ENCODE assay signal across 8 cellular contexts in genomic region chr19:47697863-47698609, GRCh38. TPM values are rescaled to one million over a fixed set of nuclear protein-coding genes. Genes with fewer than 3 reads are reported as not detected.
A peak's percentile ranks its signal among the peaks of the same experiment; 100 is the strongest.
DNase-seq lines count a peak whose midpoint lies in the region; ATAC-seq, FAIRE-seq and TF ChIP-seq lines count a peak whose summit lies in the region.

No MANE protein-coding gene starts in this region.

- FAIRE-seq in H54 (lab: Jason Lieb, UNC): peak; percentile 92

- no peaks in the 10 kb centered on the region for H3K4me1 ChIP-seq in BE2C

- H3K36me3 Mint-ChIP-seq in effector memory CD8-positive, alpha-beta T cell (ENCODE audit: insufficient read depth): peaks cover 32% of the 10 kb centered on the region

- TF ChIP-seq CTCF in BE2C (IDR thresholded peaks at IDR 0.05; ENCODE audit: low read depth, low read length): peak; percentile 99

- no peaks in the 10 kb centered on the region for H3K9me3 ChIP-seq in BE2C

- no peaks in the 10 kb centered on the region for H3K27me3 ChIP-seq in BE2C

- H3K36me3 ChIP-seq in BE2C: peaks cover 15% of the 10 kb centered on the region

- peak overlapping the region in 1 of 2 donors; percentile 62 for H3K27ac Mint-ChIP-seq in effector memory CD8-positive, alpha-beta T cell

- TF ChIP-seq POLR2A in H54 (IDR thresholded peaks at IDR 0.05; ENCODE audit: low read depth, low read length): no peak

- no peaks in the 10 kb centered on the region for H3K9me3 Mint-ChIP-seq in effector memory CD8-positive, alpha-beta T cell

- H3K4me1 Mint-ChIP-seq in effector memory CD8-positive, alpha-beta T cell (ENCODE audit: low read depth in 2 of 2): peaks cover 0 to 6% of the 10 kb centered on the region in 2 donors

- no peak overlapping the region for H3K4me3 Mint-ChIP-seq in effector memory CD8-positive, alpha-beta T cell

- DNase-seq in BE2C (peak; percentile 79), H54 (ENCODE audit: insufficient read length, low spot score) (peak; percentile 80), NCI-H69 (lab: John Stamatoyannopoulos, UW) (peak; percentile 78), lung microvascular endothelial cell (ENCODE audit: low read depth in 2 of 2) (peak; percentile 83 to 87)
- DNase-seq in activated CD4-positive, alpha-beta T cell treated with anti-CD3 and anti-CD28 coated beads, Interleukin-2, amount 50 U/mL, for 48 hours: peak; percentile 65 to 73
- DNase-seq in effector memory CD8-positive, alpha-beta T cell: peak; percentile 23 to 53 (median 42)
- peak; percentile 23 to 57 (median 25) for DNase-seq in stimulated activated CD4-positive, alpha-beta T cell treated with anti-CD3 and anti-CD28 coated beads, TNF-alpha, amount 100 ng/mL, for 24 hours (ENCODE audit: low read depth in 3 of 3)

- H3K4me3 ChIP-seq in BE2C (ENCODE audit: low read depth, low read length): no peak overlapping the region

- H3K27me3 Mint-ChIP-seq in effector memory CD8-positive, alpha-beta T cell: no peaks in the 10 kb centered on the region

- peak; percentile 60 for ATAC-seq in effector memory CD8-positive, alpha-beta T cell (replicated peaks)
- no peak for ATAC-seq in HG02610 (IDR thresholded peaks at IDR 0.05; ENCODE audit: unreplicated experiment)

RNA-seq across cellular contexts. Expression of gene EHD2, which starts 15.2 kb away (rescaled TPM):
- polyA plus RNA-seq in BE2C (2012; ENCODE audit: insufficient read depth, insufficient read length, low read depth): 13.3 TPM
- total RNA-seq in lung microvascular endothelial cell: 76.3 and 90.7 TPM in 2 replicates

RNA-seq across cellular contexts. Expression of gene NOP53, which starts 47.3 kb away (rescaled TPM):
- 190 TPM for polyA plus RNA-seq in BE2C (2012; ENCODE audit: insufficient read depth, insufficient read length, low read depth)
- total RNA-seq in lung microvascular endothelial cell: 69.5 and 115 TPM in 2 replicates

Comparison
In these comparisons a context has a peak if more than half of its experiments do, and no peak if none do; other contexts are left out.
1. DNase-seq: peak in every context shown above with its lines; median percentile 85 in lung microvascular endothelial cell; 80 in H54; 79 in BE2C; 78 in NCI-H69; 69 in activated CD4-positive, alpha-beta T cell treated with anti-CD3 and anti-CD28 coated beads, Interleukin-2, amount 50 U/mL, for 48 hours; 42 in effector memory CD8-positive, alpha-beta T cell; 25 in stimulated activated CD4-positive, alpha-beta T cell treated with anti-CD3 and anti-CD28 coated beads, TNF-alpha, amount 100 ng/mL, for 24 hours.